Comparison of ENCODE assay signal across 22 cellular contexts in the genomic region with DNA sequence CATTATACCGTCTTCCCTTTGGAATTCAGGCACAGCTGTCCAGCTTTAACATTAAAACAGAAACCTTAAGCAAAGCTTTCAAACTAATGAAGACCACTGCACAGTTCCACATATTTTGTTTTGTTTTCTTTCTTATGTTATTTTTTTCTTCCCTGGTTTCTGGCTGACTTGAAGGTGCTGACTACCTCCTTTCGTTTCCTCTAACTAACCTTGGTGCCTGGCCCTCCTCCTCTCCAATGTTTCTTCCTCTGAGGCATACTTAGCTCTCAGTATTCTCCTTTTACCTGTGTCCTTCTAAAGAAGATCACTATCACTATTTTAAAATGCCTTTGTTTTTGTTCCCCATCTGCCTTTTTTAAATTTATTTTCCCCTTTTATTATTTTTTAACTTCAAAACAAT.
"Had no signal": no experiment of that assay in that cellular context is flagged by ENCODE, and none has a peak within 500 bp of the region (broad histone marks: within the 10 kb centered on the region; RNA-seq: fewer than 3 reads in every experiment).

No MANE protein-coding gene starts in this region.

- H3K4me3 ChIP-seq: colonic mucosa, esophagus squamous epithelium, gastrocnemius medialis, heart right ventricle, left lung, lower lobe of right lung, mucosa of descending colon had no signal

- H3K36me3 ChIP-seq: colonic mucosa, esophagus squamous epithelium, gastrocnemius medialis, heart right ventricle, left lung, lower lobe of right lung had no signal

- H3K27me3 ChIP-seq: colonic mucosa, esophagus squamous epithelium, gastrocnemius medialis, heart right ventricle, left lung had no signal

- H3K4me1 ChIP-seq: colonic mucosa, esophagus squamous epithelium, gastrocnemius medialis, heart right ventricle, left lung, lower lobe of right lung had no signal

- DNase-seq: colonic mucosa; cortex of kidney; effector CD8-positive, alpha-beta T cell; effector memory CD8-positive, alpha-beta T cell; endodermal cell; erythroblast; esophagus squamous epithelium; foreskin melanocyte; gastrocnemius medialis; glutamatergic neuron; head of caudate nucleus; heart right ventricle; hippocampal formation; left cardiac atrium; left lung; left ventricle myocardium superior; lower lobe of right lung; mesenchymal stem cell; mucosa of descending colon; naive thymus-derived CD4-positive, alpha-beta T cell had no signal

- ATAC-seq: effector memory CD8-positive, alpha-beta T cell; esophagus mucosa; gastrocnemius medialis; heart right ventricle; left cardiac atrium; left lung; left ventricle myocardium superior; lower lobe of right lung; mucosa of descending colon; naive thymus-derived CD4-positive, alpha-beta T cell had no signal

- H3K27ac ChIP-seq: colonic mucosa, epithelial cell of prostate, esophagus squamous epithelium, gastrocnemius medialis, heart right ventricle, left lung, lower lobe of right lung had no signal

- H3K9me3 ChIP-seq: colonic mucosa, esophagus squamous epithelium, gastrocnemius medialis, left lung, lower lobe of right lung, mucosa of descending colon had no signal
